ENCODE assay signal across 9 cellular contexts in the genomic region with DNA sequence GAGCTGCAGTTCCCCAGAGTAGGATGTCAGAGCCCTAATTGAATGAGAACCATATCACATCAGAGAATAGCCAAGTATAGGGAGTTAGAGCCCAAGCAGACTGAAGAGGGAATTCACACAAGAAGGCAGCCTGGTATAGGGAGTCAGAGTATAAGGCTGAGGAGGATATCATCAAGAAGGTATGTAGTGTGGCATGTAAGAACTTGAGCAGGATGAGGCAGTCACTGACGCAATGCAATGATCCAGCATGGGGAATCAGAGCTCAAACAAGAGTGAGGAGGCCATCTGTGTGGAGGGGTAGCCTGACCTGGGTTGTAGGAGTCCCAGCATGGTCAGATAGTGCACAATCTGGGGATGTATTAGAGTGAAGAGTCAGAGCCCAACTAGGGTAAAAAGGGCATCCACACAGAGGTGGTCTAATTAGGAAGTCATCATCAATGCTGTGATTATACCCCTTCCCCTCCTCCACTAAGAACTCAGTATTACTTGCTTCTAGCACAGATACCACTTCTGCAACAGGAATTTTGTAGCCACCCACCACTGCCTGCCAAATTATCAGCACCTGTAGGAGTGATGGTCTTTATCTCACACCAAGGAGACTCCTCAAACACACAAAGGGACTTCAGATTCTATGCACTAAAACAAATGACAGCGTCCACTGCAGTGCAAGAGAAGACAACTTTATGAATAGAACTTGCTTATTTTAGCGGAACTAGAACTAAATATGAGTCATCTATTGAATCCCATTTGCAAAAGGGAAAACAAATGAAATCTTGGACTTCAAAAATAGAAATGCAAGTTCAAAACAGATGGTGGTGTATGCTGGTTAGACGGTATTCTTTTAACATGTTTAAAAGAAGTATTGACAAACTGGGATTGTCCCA.
DNase-seq lines count a peak whose midpoint lies in the region; ATAC-seq lines count a peak whose summit lies in the region.
"Had no signal": no experiment of that assay in that cellular context is flagged by ENCODE, and none has a peak within 500 bp of the region (broad histone marks: within the 10 kb centered on the region; RNA-seq: fewer than 3 reads in every experiment).

No MANE protein-coding gene starts in this region.

- intact Hi-C loops in right cardiac atrium (cut with DNase I), result no loop called here

- H3K4me3 ChIP-seq in right cardiac atrium (ENCODE audit: low read length), result no peak overlapping the region

- H3K4me1 ChIP-seq in right cardiac atrium (ENCODE audit: control insufficient read depth, insufficient read depth, low read length), result no peaks in the 10 kb centered on the region

- H3K27ac ChIP-seq in right cardiac atrium (ENCODE audit: low read length), result no peak overlapping the region

- ATAC-seq in GM21526 (IDR thresholded peaks at IDR 0.05; ENCODE audit: low FRiP score, unreplicated experiment), result peak; percentile 55
- peak; percentile 71 for ATAC-seq in HG03520 (IDR thresholded peaks at IDR 0.05; ENCODE audit: unreplicated experiment)
- no peak for ATAC-seq in right cardiac atrium

- H3K27me3 ChIP-seq in right cardiac atrium (ENCODE audit: control insufficient read depth, insufficient read depth), result no peaks in the 10 kb centered on the region

- DNase-seq in GM03348 (ENCODE audit: low spot score) (peak; percentile 54), fibroblast of peridontal ligament (ENCODE audit: extremely low read depth) (peak; percentile 83), activated T-cell treated with anti-CD3 and anti-CD28 coated beads for 4 hours (no peak), globus pallidus (ENCODE audit: low spot score) (no peak), SHP77 (lab: John Stamatoyannopoulos, UW) (no peak), right cardiac atrium (no peak)
- DNase-seq: NCI-H748 treated with DMSO at 0.1 percent for 48 hours had no signal

- 83% methylated on average over 4 of the region's 4 CpGs for WGBS in right cardiac atrium

- H3K9me3 ChIP-seq in right cardiac atrium (ENCODE audit: control insufficient read depth, low read length), result no peaks in the 10 kb centered on the region

Comparison
In these comparisons a context has a peak if more than half of its experiments do, and no peak if none do; other contexts are left out.
1. DNase-seq: peak in GM03348 (single experiment) and fibroblast of peridontal ligament (single experiment); none in activated T-cell treated with anti-CD3 and anti-CD28 coated beads for 4 hours (single experiment), globus pallidus (single experiment), SHP77 (0 of 2) and right cardiac atrium (0 of 3).
2. ATAC-seq: peak in GM21526 (single experiment) and HG03520 (single experiment); none in right cardiac atrium (0 of 2).